In the genomic region with DNA sequence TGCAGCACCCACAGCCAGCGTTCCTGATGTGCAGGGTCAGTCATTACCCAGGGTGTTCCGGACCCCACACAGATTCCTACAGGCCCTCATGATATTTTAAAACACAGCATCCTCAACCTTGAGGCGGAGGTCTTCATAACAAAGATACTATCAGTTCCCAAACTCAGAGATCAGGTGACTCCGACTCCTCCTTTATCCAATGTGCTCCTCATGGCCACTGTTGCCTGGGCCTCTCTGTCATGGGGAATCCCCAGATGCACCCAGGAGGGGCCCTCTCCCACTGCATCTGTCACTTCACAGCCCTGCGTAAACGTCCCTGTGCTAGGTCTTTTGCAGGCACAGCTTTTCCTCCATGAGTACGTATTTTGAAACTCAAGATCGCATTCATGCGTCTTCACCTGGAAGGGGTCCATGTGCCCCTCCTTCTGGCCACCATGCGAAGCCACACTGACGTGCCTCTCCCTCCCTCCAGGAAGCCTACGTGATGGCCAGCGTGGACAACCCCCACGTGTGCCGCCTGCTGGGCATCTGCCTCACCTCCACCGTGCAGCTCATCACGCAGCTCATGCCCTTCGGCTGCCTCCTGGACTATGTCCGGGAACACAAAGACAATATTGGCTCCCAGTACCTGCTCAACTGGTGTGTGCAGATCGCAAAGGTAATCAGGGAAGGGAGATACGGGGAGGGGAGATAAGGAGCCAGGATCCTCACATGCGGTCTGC, we compare ENCODE assay signal across 1 cellular context.
TF ChIP-seq lines count a peak whose summit lies in the region.

No MANE protein-coding gene starts in this region.

TF ChIP-seq in HepG2, 621 proteins besides CTCF, POLR2A, EP300 and RAD21 (continued from another document and continues in another):
- TF ChIP-seq, protein P1, sequence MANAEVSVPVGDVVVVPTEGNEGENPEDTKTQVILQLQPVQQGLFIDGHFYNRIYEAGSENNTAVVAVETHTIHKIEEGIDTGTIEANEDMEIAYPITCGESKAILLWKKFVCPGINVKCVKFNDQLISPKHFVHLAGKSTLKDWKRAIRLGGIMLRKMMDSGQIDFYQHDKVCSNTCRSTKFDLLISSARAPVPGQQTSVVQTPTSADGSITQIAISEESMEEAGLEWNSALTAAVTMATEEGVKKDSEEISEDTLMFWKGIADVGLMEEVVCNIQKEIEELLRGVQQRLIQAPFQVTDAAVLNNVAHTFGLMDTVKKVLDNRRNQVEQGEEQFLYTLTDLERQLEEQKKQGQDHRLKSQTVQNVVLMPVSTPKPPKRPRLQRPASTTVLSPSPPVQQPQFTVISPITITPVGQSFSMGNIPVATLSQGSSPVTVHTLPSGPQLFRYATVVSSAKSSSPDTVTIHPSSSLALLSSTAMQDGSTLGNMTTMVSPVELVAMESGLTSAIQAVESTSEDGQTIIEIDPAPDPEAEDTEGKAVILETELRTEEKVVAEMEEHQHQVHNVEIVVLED (CRISPR knock-in tag; IDR thresholded peaks at IDR 0.05; ENCODE audit: borderline replicate concordance) = 0 out of 2 replicates have a peak, but pooled peaks have one; percentile 36
- TF ChIP-seq KLF11 (CRISPR knock-in tag; IDR thresholded peaks at IDR 0.05) (no peak), KAT8 (CRISPR knock-in tag; IDR thresholded peaks at IDR 0.05) (no peak), ZNF33B (CRISPR knock-in tag; IDR thresholded peaks at IDR 0.05) (no peak), RXRA (CRISPR knock-in tag; IDR thresholded peaks at IDR 0.05) (no peak), ZNF224 (CRISPR knock-in tag; IDR thresholded peaks at IDR 0.05) (no peak), HMGA1 (CRISPR knock-in tag; conservative IDR thresholded peaks at IDR 0.05) (no peak), ZNF337 (CRISPR knock-in tag; IDR thresholded peaks at IDR 0.05; ENCODE audit: borderline replicate concordance, low read depth) (0 out of 2 replicates have a peak, but pooled peaks have one; percentile 37), TEAD3 (CRISPR knock-in tag; optimal IDR thresholded peaks at IDR 0.05; ENCODE audit: borderline replicate concordance) (no peak), YEATS2 (CRISPR knock-in tag; IDR thresholded peaks at IDR 0.05; ENCODE audit: borderline replicate concordance) (no peak), ZNF746 (CRISPR knock-in tag; IDR thresholded peaks at IDR 0.05) (no peak), ZNF543 (CRISPR knock-in tag; IDR thresholded peaks at IDR 0.05) (no peak), ZNF225 (CRISPR knock-in tag; IDR thresholded peaks at IDR 0.05) (no peak), HMG20A (CRISPR knock-in tag; IDR thresholded peaks at IDR 0.05; ENCODE audit: borderline replicate concordance) (no peak), SOX6 (IDR thresholded peaks at IDR 0.05) (no peak), SOX6 (CRISPR knock-in tag; IDR thresholded peaks at IDR 0.05) (no peak), GZF1 (CRISPR knock-in tag; IDR thresholded peaks at IDR 0.05) (no peak), ZNF777 (CRISPR knock-in tag; IDR thresholded peaks at IDR 0.05) (no peak), MEIS1 (CRISPR knock-in tag; IDR thresholded peaks at IDR 0.05; ENCODE audit: borderline replicate concordance) (no peak), HDAC1 (CRISPR knock-in tag; IDR thresholded peaks at IDR 0.05) (no peak; the same call in 1 of the 2 replicates), EHMT2 (IDR thresholded peaks at IDR 0.05; ENCODE audit: borderline replicate concordance, low read depth, low read length) (no peak), ZNF430 (CRISPR knock-in tag; IDR thresholded peaks at IDR 0.05) (no peak), ZNF562 (CRISPR knock-in tag; IDR thresholded peaks at IDR 0.05; ENCODE audit: borderline replicate concordance) (no peak), NFKBIZ (CRISPR knock-in tag; IDR thresholded peaks at IDR 0.05) (no peak), ZNF230 (CRISPR knock-in tag; IDR thresholded peaks at IDR 0.05) (no peak)
- TF ChIP-seq, protein P2, sequence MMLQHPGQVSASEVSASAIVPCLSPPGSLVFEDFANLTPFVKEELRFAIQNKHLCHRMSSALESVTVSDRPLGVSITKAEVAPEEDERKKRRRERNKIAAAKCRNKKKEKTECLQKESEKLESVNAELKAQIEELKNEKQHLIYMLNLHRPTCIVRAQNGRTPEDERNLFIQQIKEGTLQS (CRISPR knock-in tag; IDR thresholded peaks at IDR 0.05) = no peak
- TF ChIP-seq, protein P3, sequence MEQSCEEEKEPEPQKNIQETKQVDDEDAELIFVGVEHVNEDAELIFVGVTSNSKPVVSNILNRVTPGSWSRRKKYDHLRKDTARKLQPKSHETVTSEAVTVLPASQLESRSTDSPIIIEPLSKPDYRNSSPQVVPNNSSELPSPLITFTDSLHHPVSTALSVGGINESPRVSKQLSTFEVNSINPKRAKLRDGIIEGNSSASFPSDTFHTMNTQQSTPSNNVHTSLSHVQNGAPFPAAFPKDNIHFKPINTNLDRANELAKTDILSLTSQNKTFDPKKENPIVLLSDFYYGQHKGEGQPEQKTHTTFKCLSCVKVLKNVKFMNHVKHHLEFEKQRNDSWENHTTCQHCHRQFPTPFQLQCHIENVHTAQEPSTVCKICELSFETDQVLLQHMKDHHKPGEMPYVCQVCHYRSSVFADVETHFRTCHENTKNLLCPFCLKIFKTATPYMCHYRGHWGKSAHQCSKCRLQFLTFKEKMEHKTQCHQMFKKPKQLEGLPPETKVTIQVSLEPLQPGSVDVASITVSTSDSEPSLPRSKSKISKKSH (CRISPR knock-in tag; IDR thresholded peaks at IDR 0.05; ENCODE audit: borderline replicate concordance) = peak; percentile 48; the same call in 1 of the 2 replicates
- TF ChIP-seq, protein P4, sequence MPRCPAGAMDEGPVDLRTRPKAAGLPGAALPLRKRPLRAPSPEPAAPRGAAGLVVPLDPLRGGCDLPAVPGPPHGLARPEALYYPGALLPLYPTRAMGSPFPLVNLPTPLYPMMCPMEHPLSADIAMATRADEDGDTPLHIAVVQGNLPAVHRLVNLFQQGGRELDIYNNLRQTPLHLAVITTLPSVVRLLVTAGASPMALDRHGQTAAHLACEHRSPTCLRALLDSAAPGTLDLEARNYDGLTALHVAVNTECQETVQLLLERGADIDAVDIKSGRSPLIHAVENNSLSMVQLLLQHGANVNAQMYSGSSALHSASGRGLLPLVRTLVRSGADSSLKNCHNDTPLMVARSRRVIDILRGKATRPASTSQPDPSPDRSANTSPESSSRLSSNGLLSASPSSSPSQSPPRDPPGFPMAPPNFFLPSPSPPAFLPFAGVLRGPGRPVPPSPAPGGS (CRISPR knock-in tag; IDR thresholded peaks at IDR 0.05) = peak; percentile 56; the same call in 1 of the 2 replicates
- TF ChIP-seq, protein P5, sequence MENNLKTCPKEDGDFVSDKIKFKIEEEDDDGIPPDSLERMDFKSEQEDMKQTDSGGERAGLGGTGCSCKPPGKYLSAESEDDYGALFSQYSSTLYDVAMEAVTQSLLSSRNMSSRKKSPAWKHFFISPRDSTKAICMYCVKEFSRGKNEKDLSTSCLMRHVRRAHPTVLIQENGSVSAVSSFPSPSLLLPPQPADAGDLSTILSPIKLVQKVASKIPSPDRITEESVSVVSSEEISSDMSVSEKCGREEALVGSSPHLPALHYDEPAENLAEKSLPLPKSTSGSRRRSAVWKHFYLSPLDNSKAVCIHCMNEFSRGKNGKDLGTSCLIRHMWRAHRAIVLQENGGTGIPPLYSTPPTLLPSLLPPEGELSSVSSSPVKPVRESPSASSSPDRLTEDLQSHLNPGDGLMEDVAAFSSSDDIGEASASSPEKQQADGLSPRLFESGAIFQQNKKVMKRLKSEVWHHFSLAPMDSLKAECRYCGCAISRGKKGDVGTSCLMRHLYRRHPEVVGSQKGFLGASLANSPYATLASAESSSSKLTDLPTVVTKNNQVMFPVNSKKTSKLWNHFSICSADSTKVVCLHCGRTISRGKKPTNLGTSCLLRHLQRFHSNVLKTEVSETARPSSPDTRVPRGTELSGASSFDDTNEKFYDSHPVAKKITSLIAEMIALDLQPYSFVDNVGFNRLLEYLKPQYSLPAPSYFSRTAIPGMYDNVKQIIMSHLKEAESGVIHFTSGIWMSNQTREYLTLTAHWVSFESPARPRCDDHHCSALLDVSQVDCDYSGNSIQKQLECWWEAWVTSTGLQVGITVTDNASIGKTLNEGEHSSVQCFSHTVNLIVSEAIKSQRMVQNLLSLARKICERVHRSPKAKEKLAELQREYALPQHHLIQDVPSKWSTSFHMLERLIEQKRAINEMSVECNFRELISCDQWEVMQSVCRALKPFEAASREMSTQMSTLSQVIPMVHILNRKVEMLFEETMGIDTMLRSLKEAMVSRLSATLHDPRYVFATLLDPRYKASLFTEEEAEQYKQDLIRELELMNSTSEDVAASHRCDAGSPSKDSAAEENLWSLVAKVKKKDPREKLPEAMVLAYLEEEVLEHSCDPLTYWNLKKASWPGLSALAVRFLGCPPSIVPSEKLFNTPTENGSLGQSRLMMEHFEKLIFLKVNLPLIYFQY (CRISPR knock-in tag; IDR thresholded peaks at IDR 0.05; ENCODE audit: borderline replicate concordance) = no peak
- TF ChIP-seq, protein P6, sequence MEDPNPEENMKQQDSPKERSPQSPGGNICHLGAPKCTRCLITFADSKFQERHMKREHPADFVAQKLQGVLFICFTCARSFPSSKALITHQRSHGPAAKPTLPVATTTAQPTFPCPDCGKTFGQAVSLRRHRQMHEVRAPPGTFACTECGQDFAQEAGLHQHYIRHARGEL (CRISPR knock-in tag; IDR thresholded peaks at IDR 0.05) = no peak
- TF ChIP-seq, protein P7, sequence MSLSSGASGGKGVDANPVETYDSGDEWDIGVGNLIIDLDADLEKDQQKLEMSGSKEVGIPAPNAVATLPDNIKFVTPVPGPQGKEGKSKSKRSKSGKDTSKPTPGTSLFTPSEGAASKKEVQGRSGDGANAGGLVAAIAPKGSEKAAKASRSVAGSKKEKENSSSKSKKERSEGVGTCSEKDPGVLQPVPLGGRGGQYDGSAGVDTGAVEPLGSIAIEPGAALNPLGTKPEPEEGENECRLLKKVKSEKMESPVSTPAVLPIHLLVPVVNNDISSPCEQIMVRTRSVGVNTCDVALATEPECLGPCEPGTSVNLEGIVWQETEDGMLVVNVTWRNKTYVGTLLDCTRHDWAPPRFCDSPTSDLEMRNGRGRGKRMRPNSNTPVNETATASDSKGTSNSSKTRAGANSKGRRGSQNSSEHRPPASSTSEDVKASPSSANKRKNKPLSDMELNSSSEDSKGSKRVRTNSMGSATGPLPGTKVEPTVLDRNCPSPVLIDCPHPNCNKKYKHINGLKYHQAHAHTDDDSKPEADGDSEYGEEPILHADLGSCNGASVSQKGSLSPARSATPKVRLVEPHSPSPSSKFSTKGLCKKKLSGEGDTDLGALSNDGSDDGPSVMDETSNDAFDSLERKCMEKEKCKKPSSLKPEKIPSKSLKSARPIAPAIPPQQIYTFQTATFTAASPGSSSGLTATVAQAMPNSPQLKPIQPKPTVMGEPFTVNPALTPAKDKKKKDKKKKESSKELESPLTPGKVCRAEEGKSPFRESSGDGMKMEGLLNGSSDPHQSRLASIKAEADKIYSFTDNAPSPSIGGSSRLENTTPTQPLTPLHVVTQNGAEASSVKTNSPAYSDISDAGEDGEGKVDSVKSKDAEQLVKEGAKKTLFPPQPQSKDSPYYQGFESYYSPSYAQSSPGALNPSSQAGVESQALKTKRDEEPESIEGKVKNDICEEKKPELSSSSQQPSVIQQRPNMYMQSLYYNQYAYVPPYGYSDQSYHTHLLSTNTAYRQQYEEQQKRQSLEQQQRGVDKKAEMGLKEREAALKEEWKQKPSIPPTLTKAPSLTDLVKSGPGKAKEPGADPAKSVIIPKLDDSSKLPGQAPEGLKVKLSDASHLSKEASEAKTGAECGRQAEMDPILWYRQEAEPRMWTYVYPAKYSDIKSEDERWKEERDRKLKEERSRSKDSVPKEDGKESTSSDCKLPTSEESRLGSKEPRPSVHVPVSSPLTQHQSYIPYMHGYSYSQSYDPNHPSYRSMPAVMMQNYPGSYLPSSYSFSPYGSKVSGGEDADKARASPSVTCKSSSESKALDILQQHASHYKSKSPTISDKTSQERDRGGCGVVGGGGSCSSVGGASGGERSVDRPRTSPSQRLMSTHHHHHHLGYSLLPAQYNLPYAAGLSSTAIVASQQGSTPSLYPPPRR (CRISPR knock-in tag; IDR thresholded peaks at IDR 0.05; ENCODE audit: borderline replicate concordance) = peak; percentile 12; the same call in 1 of the 2 replicates
- TF ChIP-seq, protein P8, sequence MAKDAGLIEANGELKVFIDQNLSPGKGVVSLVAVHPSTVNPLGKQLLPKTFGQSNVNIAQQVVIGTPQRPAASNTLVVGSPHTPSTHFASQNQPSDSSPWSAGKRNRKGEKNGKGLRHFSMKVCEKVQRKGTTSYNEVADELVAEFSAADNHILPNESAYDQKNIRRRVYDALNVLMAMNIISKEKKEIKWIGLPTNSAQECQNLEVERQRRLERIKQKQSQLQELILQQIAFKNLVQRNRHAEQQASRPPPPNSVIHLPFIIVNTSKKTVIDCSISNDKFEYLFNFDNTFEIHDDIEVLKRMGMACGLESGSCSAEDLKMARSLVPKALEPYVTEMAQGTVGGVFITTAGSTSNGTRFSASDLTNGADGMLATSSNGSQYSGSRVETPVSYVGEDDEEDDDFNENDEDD (CRISPR knock-in tag; IDR thresholded peaks at IDR 0.05; ENCODE audit: borderline replicate concordance) = peak; percentile 36; the same call in 1 of the 2 replicates
- TF ChIP-seq, protein P9, sequence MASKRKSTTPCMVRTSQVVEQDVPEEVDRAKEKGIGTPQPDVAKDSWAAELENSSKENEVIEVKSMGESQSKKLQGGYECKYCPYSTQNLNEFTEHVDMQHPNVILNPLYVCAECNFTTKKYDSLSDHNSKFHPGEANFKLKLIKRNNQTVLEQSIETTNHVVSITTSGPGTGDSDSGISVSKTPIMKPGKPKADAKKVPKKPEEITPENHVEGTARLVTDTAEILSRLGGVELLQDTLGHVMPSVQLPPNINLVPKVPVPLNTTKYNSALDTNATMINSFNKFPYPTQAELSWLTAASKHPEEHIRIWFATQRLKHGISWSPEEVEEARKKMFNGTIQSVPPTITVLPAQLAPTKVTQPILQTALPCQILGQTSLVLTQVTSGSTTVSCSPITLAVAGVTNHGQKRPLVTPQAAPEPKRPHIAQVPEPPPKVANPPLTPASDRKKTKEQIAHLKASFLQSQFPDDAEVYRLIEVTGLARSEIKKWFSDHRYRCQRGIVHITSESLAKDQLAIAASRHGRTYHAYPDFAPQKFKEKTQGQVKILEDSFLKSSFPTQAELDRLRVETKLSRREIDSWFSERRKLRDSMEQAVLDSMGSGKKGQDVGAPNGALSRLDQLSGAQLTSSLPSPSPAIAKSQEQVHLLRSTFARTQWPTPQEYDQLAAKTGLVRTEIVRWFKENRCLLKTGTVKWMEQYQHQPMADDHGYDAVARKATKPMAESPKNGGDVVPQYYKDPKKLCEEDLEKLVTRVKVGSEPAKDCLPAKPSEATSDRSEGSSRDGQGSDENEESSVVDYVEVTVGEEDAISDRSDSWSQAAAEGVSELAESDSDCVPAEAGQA (IDR thresholded peaks at IDR 0.05; ENCODE audit: low read depth) = peak; percentile 29; the same call in 1 of the 2 replicates
- TF ChIP-seq, protein P9 (CRISPR knock-in tag; IDR thresholded peaks at IDR 0.05; ENCODE audit: borderline replicate concordance) = no peak
